ENCODE assay signal across 24 cellular contexts in the genomic region with DNA sequence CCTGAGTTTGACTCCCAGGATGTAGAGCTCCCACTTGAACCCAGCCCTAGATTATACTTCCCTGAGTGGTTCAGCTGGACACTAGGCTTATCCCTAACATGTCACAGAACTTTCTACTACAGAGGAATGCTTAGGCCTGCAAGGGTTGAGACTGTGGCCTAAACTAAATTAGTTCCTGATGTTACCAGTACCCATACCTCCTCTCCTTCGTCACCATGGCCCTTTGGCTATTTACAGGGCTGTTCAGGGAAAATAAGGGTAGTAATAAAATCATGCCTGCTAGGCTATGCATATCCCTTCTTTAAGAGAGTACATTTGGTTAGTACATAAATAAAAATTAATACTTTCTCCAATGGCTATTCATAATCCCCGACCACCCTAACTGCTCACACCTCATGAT.
"Had no signal": no experiment of that assay in that cellular context is flagged by ENCODE, and none has a peak within 500 bp of the region (broad histone marks: within the 10 kb centered on the region; RNA-seq: fewer than 3 reads in every experiment).

No MANE protein-coding gene starts in this region.

- H3K27ac ChIP-seq: neural progenitor cell, ovary, parathyroid adenoma, psoas muscle, right lobe of liver, sigmoid colon, stomach, thoracic aorta, thyroid gland, tibial nerve, upper lobe of right lung, uterus had no signal

- H3K4me1 ChIP-seq: neural progenitor cell, parathyroid adenoma, psoas muscle, right lobe of liver, sigmoid colon, stomach, thyroid gland, tibial nerve, upper lobe of right lung, uterus had no signal

- ATAC-seq: natural killer cell; psoas muscle; right cardiac atrium; right lobe of liver; stimulated activated effector memory CD8-positive, alpha-beta T cell treated with anti-CD3 and anti-CD28 coated beads, Interleukin-12 subunit alpha, Interleukin-12 subunit beta, amount 100 ng/mL, for 72 hours; stimulated activated naive B cell treated with anti-CD40 and anti-IgM and Interleukin-4, amounts not matched to agents 10 μg/mL and 1 μg/mL and 100 μg/mL, for 72 hours; upper lobe of right lung had no signal

- DNase-seq: natural killer cell; occipital lobe; ovary; posterior cingulate gyrus; psoas muscle; right cardiac atrium; right lobe of liver; sigmoid colon; small intestine; stimulated activated CD4-positive, alpha-beta T cell treated with anti-CD3 and anti-CD28 coated beads, Interleukin-15, amount 100 ng/mL, for 24 hours; stimulated activated CD4-positive, alpha-beta T cell treated with anti-CD3 and anti-CD28 coated beads, Interleukin-2, amount 100 ng/mL, for 24 hours; stimulated activated CD4-positive, alpha-beta T cell treated with anti-CD3 and anti-CD28 coated beads, Interleukin-2, amount 100 ng/mL, for 48 hours; stimulated activated CD4-positive, alpha-beta T cell treated with anti-CD3 and anti-CD28 coated beads, Interleukin-4, amount 100 ng/mL, for 24 hours; stimulated activated naive B cell treated with anti-CD40 and anti-IgM and Interleukin-4, amounts not matched to agents 10 μg/mL and 1 μg/mL and 100 μg/mL, for 72 hours; stimulated activated naive CD4-positive, alpha-beta T cell treated with Interleukin-2 at 50 U/mL for 16 hours; stomach; thyroid gland; upper lobe of right lung; uterus had no signal

- H3K9me3 ChIP-seq: ovary, psoas muscle, right lobe of liver, sigmoid colon, stomach, thoracic aorta, thyroid gland, tibial nerve, upper lobe of right lung, uterus had no signal

- H2AFZ ChIP-seq: neural progenitor cell, parathyroid adenoma had no signal

- H3K9ac ChIP-seq: neural progenitor cell, parathyroid adenoma had no signal

- H3K4me3 ChIP-seq: neural progenitor cell, ovary, psoas muscle, right lobe of liver, sigmoid colon, stomach, thoracic aorta, thyroid gland, tibial nerve, upper lobe of right lung, uterus had no signal

- H3K36me3 ChIP-seq: neural progenitor cell, ovary, right lobe of liver, sigmoid colon, stomach, thoracic aorta, thyroid gland, tibial nerve, upper lobe of right lung, uterus had no signal

- H3K79me2 ChIP-seq: parathyroid adenoma had no signal

- H3K4me2 ChIP-seq: neural progenitor cell had no signal

- H3K27me3 ChIP-seq: neural progenitor cell, ovary, right lobe of liver, sigmoid colon, stomach, thyroid gland, tibial nerve, upper lobe of right lung, uterus had no signal
